15 cellular contexts compared by ENCODE assay signal in genomic region chr12:38392584-38393144, GRCh38.
DNase-seq lines count a peak whose midpoint lies in the region; FAIRE-seq and TF ChIP-seq lines count a peak whose summit lies in the region.
"Had no signal": no experiment of that assay in that cellular context is flagged by ENCODE, and none has a peak within 500 bp of the region (broad histone marks: within the 10 kb centered on the region; RNA-seq: fewer than 3 reads in every experiment).

No MANE protein-coding gene starts in this region.

- no peak overlapping the region for H3K9ac ChIP-seq in keratinocyte (ENCODE audit: control insufficient read depth, extremely low read depth, insufficient read depth, low read length)
- H3K9ac ChIP-seq: BLaER1, KMS-11 had no signal

- dilution Hi-C loops in keratinocyte (cut with MboI; ENCODE audit: extremely low pct_ligation_motif_present, low sequenced_read_pairs): no loop called here

- H4K20me1 ChIP-seq in keratinocyte (ENCODE audit: control insufficient read depth, extremely low read depth, insufficient read depth, low read length): no peaks in the 10 kb centered on the region
- H4K20me1 ChIP-seq: BLaER1 had no signal

- H3K9me1 ChIP-seq in keratinocyte (ENCODE audit: control insufficient read depth, extremely low read depth, insufficient read depth, low read length): no peaks in the 10 kb centered on the region

- H3K4me3 ChIP-seq in HL-60 (replicated peaks; ENCODE audit: insufficient read depth, low read length) (no peak overlapping the region), keratinocyte (ENCODE audit: control insufficient read depth in 2 of 3, extremely low read depth in 1 of 3, insufficient read depth in 2 of 3, low read depth in 1 of 3, low read length in 3 of 3) (no peak overlapping the region)
- H3K4me3 ChIP-seq: BLaER1, SJCRH30 had no signal

- peaks cover 4% of the 10 kb centered on the region for H3K4me1 ChIP-seq in keratinocyte (ENCODE audit: control insufficient read depth, extremely low read depth, insufficient read depth, low read length)
- H3K4me1 ChIP-seq: BLaER1, SJCRH30 had no signal

- no peaks in the 10 kb centered on the region for H3K79me2 ChIP-seq in keratinocyte (ENCODE audit: control insufficient read depth, insufficient read depth, low read length)

- H3K27me3 ChIP-seq in HL-60 (ENCODE audit: insufficient read depth, poor library complexity, severe bottlenecking) (no peaks in the 10 kb centered on the region), keratinocyte (ENCODE audit: control insufficient read depth, extremely low read depth, insufficient read depth, low read length) (no peaks in the 10 kb centered on the region)
- H3K27me3 ChIP-seq: BLaER1, SJCRH30 had no signal

- FAIRE-seq in GM12892 (lab: Jason Lieb, UNC) (peak; percentile 33), keratinocyte (lab: Jason Lieb, UNC) (peak; percentile 23)
- FAIRE-seq: astrocyte, H1 had no signal

- no peaks in the 10 kb centered on the region for H3K36me3 ChIP-seq in keratinocyte (ENCODE audit: control insufficient read depth in 2 of 2, extremely low read depth in 1 of 2, insufficient read depth in 2 of 2, low read length in 2 of 2)
- H3K36me3 ChIP-seq: BLaER1, SJCRH30 had no signal

- no peak for TF ChIP-seq POLR2A in GM12892 (IDR thresholded peaks at IDR 0.05; ENCODE audit: low read depth, low read length)

- DNase-seq in GM12892 (ENCODE audit: insufficient read length): no peak
- DNase-seq in HL-60 (ENCODE audit: low read depth in 1 of 2, low spot score in 1 of 2): peak; percentile 57 to 96
- peak; percentile 97 for DNase-seq in SIG-M5 treated with dmso at 0.1 percent for 504 hours (lab: John Stamatoyannopoulos, UW; ENCODE audit: unreplicated experiment)
- DNase-seq in keratinocyte (ENCODE audit: low read depth, low spot score): peak; percentile 83
- DNase-seq in activated gamma-delta T cell (lab: John Stamatoyannopoulos, UW): no peak
- DNase-seq in NCI-H2107 treated with DMSO at 0.1 percent for 48 hours (lab: John Stamatoyannopoulos, UW; ENCODE audit: unreplicated experiment): no peak
- DNase-seq in T-helper 1 cell: no peak
- DNase-seq in anterior cingulate cortex (lab: John Stamatoyannopoulos, UW): no peak
- DNase-seq: activated T-cell treated with anti-CD3 and anti-CD28 coated beads for 4 hours; effector CD8-positive, alpha-beta T cell; SJCRH30 had no signal

- no peaks in the 10 kb centered on the region for H3K9me3 ChIP-seq in keratinocyte (ENCODE audit: control insufficient read depth, low read depth, low read length)
- H3K9me3 ChIP-seq: SJCRH30 had no signal

- no peak overlapping the region for H3K4me2 ChIP-seq in keratinocyte (ENCODE audit: control insufficient read depth, extremely low read depth, insufficient read depth, low read depth, low read length)
- H3K4me2 ChIP-seq: BLaER1, KMS-11 had no signal

- no peak overlapping the region for H2AFZ ChIP-seq in keratinocyte (ENCODE audit: control insufficient read depth, low read length)

- H3K27ac ChIP-seq in HL-60 (replicated peaks) (no peak overlapping the region), keratinocyte (ENCODE audit: control insufficient read depth, insufficient read depth, low read length) (no peak overlapping the region)
- H3K27ac ChIP-seq: BLaER1, KMS-11, SJCRH30 had no signal

- TF ChIP-seq CTCF in HL-60 (IDR thresholded peaks at IDR 0.05; ENCODE audit: insufficient read depth, low read length) (no peak), keratinocyte (optimal IDR thresholded peaks at IDR 0.05 in 1 of 3, IDR thresholded peaks at IDR 0.05 in 1 of 3, conservative IDR thresholded peaks at IDR 0.05 in 1 of 3; ENCODE audit: extremely low read depth in 1 of 3, insufficient read depth in 2 of 3, low read length in 3 of 3) (no peak)

Comparison
In these comparisons a context has a peak if more than half of its experiments do, and no peak if none do; other contexts are left out.
1. DNase-seq: peak in HL-60 (2 of 2), SIG-M5 treated with dmso at 0.1 percent for 504 hours (single experiment) and keratinocyte (single experiment); none in GM12892 (single experiment), activated gamma-delta T cell (single experiment), NCI-H2107 treated with DMSO at 0.1 percent for 48 hours (single experiment), T-helper 1 cell (0 of 5) and anterior cingulate cortex (0 of 58).